Comparison of ENCODE assay signal across 16 cellular contexts in the genomic region with DNA sequence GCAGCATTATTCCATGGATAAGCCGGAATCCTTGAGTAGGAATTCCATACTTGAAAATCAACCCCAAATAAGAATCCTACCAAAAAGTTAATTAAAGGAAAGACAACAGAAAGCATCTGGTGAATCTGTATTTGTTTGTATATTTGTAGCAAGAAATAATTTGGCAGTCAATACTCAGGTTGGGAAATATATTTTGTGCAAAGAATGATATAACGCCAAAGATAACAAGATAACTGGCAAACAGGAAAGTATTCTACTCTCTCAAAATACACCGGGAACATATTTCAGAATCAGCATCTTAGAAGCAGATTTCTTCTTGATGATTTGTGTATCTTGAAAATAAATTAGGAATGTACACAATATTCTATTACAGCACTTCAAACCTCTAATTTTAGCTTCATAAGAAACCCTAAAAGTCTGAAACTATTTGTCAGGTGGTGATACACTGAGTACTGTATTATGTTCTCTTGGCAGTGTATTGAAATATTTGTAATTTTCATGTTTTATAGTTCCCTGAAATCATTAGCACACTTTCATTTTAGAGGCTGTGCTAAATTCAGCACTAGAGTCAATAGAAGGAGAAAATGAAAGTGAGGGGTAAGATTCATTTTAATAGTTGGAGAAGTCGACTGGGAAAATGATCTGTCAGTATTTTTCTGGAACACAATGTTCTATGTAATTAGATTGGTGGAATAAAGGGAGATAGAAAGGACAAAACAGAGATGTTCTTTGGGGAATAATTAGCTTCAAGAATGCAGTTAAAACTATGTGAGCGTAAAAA.
A peak's percentile ranks its signal among the peaks of the same experiment; 100 is the strongest.
DNase-seq lines count a peak whose midpoint lies in the region; ATAC-seq, FAIRE-seq and TF ChIP-seq lines count a peak whose summit lies in the region.
"Had no signal": no experiment of that assay in that cellular context is flagged by ENCODE, and none has a peak within 500 bp of the region (broad histone marks: within the 10 kb centered on the region; RNA-seq: fewer than 3 reads in every experiment).

No MANE protein-coding gene starts in this region.

- 89% methylated on average over 5 of the region's 5 CpGs for WGBS in smooth muscle cell (ENCODE audit: low lambda C conversion rate)

- H3K27me3 ChIP-seq in MM.1S (replicated peaks; ENCODE audit: insufficient read depth, low read length) (no peaks in the 10 kb centered on the region), smooth muscle cell (ENCODE audit: low read depth) (no peaks in the 10 kb centered on the region)
- H3K27me3 ChIP-seq: BLaER1, esophagus squamous epithelium had no signal

- H3K9me3 ChIP-seq in MM.1S (replicated peaks; ENCODE audit: insufficient read depth, low read length) (no peaks in the 10 kb centered on the region), kidney (ENCODE audit: control insufficient read depth in 1 of 2, low read length in 2 of 2) (no peaks in the 10 kb centered on the region), smooth muscle cell (replicated peaks; ENCODE audit: low read depth) (no peaks in the 10 kb centered on the region)
- H3K9me3 ChIP-seq: BLaER1, esophagus squamous epithelium had no signal

- H3K36me3 ChIP-seq in MM.1S (replicated peaks; ENCODE audit: insufficient read depth, low read length) = no peaks in the 10 kb centered on the region
- H3K36me3 ChIP-seq in kidney (ENCODE audit: control insufficient read depth in 1 of 2, insufficient read depth in 2 of 2, low read length in 2 of 2) = no peaks in the 10 kb centered on the region
- no peaks in the 10 kb centered on the region for H3K36me3 ChIP-seq in smooth muscle cell (ENCODE audit: low read depth)
- H3K36me3 ChIP-seq: BLaER1, esophagus squamous epithelium had no signal

- H2AFZ ChIP-seq in MM.1S (ENCODE audit: low read length) = 0 out of 2 replicates have a peak overlapping the region, but pooled peaks have one; percentile 8
- peak overlapping the region; percentile 18 for H2AFZ ChIP-seq in smooth muscle cell (ENCODE audit: low read depth)

- ATAC-seq in HG03521 (IDR thresholded peaks at IDR 0.05; ENCODE audit: unreplicated experiment) = no peak
- ATAC-seq: HCT116; stimulated activated memory B cell treated with anti-CD40 and anti-IgM and Interleukin-4, amounts not matched to agents 10 μg/mL and 1 μg/mL and 100 μg/mL, for 72 hours had no signal

- no peaks in the 10 kb centered on the region for H3K9me2 ChIP-seq in MM.1S (replicated peaks; ENCODE audit: insufficient read depth, low read length)

- no peaks in the 10 kb centered on the region for H3F3A ChIP-seq in MM.1S (ENCODE audit: insufficient read depth, low read length)
- H3F3A ChIP-seq in smooth muscle cell (ENCODE audit: low read depth) = no peaks in the 10 kb centered on the region

- peak; percentile 38 for FAIRE-seq in kidney (lab: Jason Lieb, UNC)
- FAIRE-seq: GM18507 had no signal

- H3K4me2 ChIP-seq in MM.1S (ENCODE audit: low read depth, low read length) (peak overlapping the region; percentile 55), smooth muscle cell (no peak overlapping the region)
- H3K4me2 ChIP-seq: BLaER1 had no signal

- no peaks in the 10 kb centered on the region for H3K79me2 ChIP-seq in MM.1S (ENCODE audit: low read length)
- no peaks in the 10 kb centered on the region for H3K79me2 ChIP-seq in smooth muscle cell (ENCODE audit: low read depth)

- no peak overlapping the region for H3K9ac ChIP-seq in MM.1S (ENCODE audit: low read length)
- H3K9ac ChIP-seq in kidney (ENCODE audit: low read length in 2 of 2) = no peak overlapping the region
- no peak overlapping the region for H3K9ac ChIP-seq in smooth muscle cell (ENCODE audit: low read depth)
- H3K9ac ChIP-seq: BLaER1 had no signal

- H4K20me1 ChIP-seq in MM.1S (ENCODE audit: insufficient read depth, low read length) (no peaks in the 10 kb centered on the region), smooth muscle cell (ENCODE audit: low read depth) (no peaks in the 10 kb centered on the region)
- H4K20me1 ChIP-seq: BLaER1 had no signal

- H3K4me1 ChIP-seq in MM.1S (ENCODE audit: low read length) = peaks cover 3% of the 10 kb centered on the region; the same call in 1 of the 2 replicates
- no peaks in the 10 kb centered on the region for H3K4me1 ChIP-seq in kidney (ENCODE audit: control insufficient read depth in 1 of 2, insufficient read depth in 1 of 2, low read depth in 1 of 2, low read length in 2 of 2)
- no peaks in the 10 kb centered on the region for H3K4me1 ChIP-seq in smooth muscle cell (ENCODE audit: low read depth)
- H3K4me1 ChIP-seq: BLaER1, esophagus squamous epithelium had no signal

- TF ChIP-seq CTCF in MM.1S (IDR thresholded peaks at IDR 0.05; ENCODE audit: low read length) (no peak), choroid plexus epithelial cell (conservative IDR thresholded peaks at IDR 0.05; ENCODE audit: low read depth, low read length) (no peak), kidney (IDR thresholded peaks at IDR 0.05; ENCODE audit: borderline replicate concordance, extremely low read depth, insufficient read depth) (no peak), smooth muscle cell (IDR thresholded peaks at IDR 0.05; ENCODE audit: borderline replicate concordance, insufficient read depth, poor library complexity, severe bottlenecking) (no peak)

- intact Hi-C loops in kidney (cut with DNase I) = no loop called here

- DNase-seq in MM.1S (no peak), choroid plexus epithelial cell (ENCODE audit: low read depth) (peak; percentile 61), kidney (no peak), smooth muscle cell (lab: John Stamatoyannopoulos, UW; ENCODE audit: unreplicated experiment) (no peak), NCI-H524 (lab: John Stamatoyannopoulos, UW) (no peak), NK-92 (lab: John Stamatoyannopoulos, UW; ENCODE audit: unreplicated experiment) (no peak)
- no peak for DNase-seq in stimulated activated CD4-positive, alpha-beta T cell treated with anti-CD3 and anti-CD28 coated beads, Interleukin-15, amount 100 ng/mL, for 24 hours
- DNase-seq: DND-41, esophagus squamous epithelium, NCI-H1436, NCI-H774 had no signal

- H3K4me3 ChIP-seq in MM.1S (ENCODE audit: low read length) (no peak overlapping the region), choroid plexus epithelial cell (ENCODE audit: low read depth, low read length) (no peak overlapping the region), kidney (ENCODE audit: low read length in 2 of 2) (no peak overlapping the region), smooth muscle cell (no peak overlapping the region)
- H3K4me3 ChIP-seq: BLaER1 had no signal

- H3K27ac ChIP-seq in MM.1S (ENCODE audit: low read length) (no peak overlapping the region), kidney (ENCODE audit: low read depth in 2 of 2, low read length in 2 of 2) (no peak overlapping the region), smooth muscle cell (ENCODE audit: low read depth) (no peak overlapping the region)
- H3K27ac ChIP-seq: BLaER1 had no signal
